In the genomic region with DNA sequence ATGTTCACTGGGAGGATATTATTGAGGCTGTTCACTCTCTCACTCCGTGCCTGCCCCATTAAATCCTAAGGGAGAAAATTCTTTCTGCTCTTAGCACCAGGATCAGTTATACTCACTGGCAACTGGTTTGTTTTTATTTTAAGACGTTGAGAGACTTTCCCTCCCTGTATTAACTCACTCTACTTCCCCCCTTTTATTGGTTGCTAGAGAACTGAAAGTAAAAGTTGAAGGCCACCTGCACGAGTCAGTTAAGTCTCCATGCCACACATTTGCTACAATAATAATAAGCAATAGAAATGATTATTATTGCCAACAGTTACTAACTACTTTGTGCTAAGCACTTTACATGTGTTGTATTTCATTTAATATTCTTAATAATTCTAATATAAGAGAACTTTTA, we compare ENCODE assay signal across 8 cellular contexts. TPM values are rescaled to one million over a fixed set of nuclear protein-coding genes. Genes with fewer than 3 reads are reported as not detected.
DNase-seq lines count a peak whose midpoint lies in the region; ATAC-seq, FAIRE-seq and TF ChIP-seq lines count a peak whose summit lies in the region.
"Not testable (repeated sequence)": the region's sequence is repeated elsewhere in the genome, so short reads cannot be mapped to it uniquely, and the experiment has no call there.

No MANE protein-coding gene starts in this region.

- not testable (repeated sequence) for TF ChIP-seq CTCF in IMR-90 (conservative IDR thresholded peaks at IDR 0.05; ENCODE audit: low read depth, low read length)

- not testable (repeated sequence) for TF ChIP-seq RAD21 in IMR-90 (IDR thresholded peaks at IDR 0.05; ENCODE audit: low read length)

- not testable (repeated sequence) for H3K9me3 ChIP-seq in IMR-90 (ENCODE audit: control insufficient read depth, insufficient read depth, low read length)

- H3K4me1 Mint-ChIP-seq in T-cell = peaks cover 15 to 18% (median 16%) of the 10 kb centered on the region in 3 donors
- not testable (repeated sequence) for H3K4me1 Mint-ChIP-seq in activated naive CD8-positive, alpha-beta T cell treated with anti-CD3 and anti-CD28 coated beads, Interleukin-2, amount 50 U/mL, for 24 hours
- peaks cover 10% of the 10 kb centered on the region for H3K4me1 Mint-ChIP-seq in stimulated activated memory B cell treated with anti-CD40 and anti-IgM and Interleukin-4, amounts not matched to agents 10 μg/mL and 1 μg/mL and 100 μg/mL, for 72 hours

- H2BK120ac ChIP-seq in IMR-90 (ENCODE audit: low read depth, low read length) = not testable (repeated sequence)

- not testable (repeated sequence) for H4K91ac ChIP-seq in IMR-90 (ENCODE audit: insufficient read depth, low read depth, low read length)

- no CpG with 5 or more reads among the region's 3 CpGs for WGBS in IMR-90 (ENCODE audit: extremely low coverage in 2 of 2, insufficient read length in 1 of 2), 2 experiments

- not testable (repeated sequence) for H3K27me3 Mint-ChIP-seq in T-cell; activated naive CD8-positive, alpha-beta T cell treated with anti-CD3 and anti-CD28 coated beads, Interleukin-2, amount 50 U/mL, for 24 hours; stimulated activated memory B cell treated with anti-CD40 and anti-IgM and Interleukin-4, amounts not matched to agents 10 μg/mL and 1 μg/mL and 100 μg/mL, for 72 hours

- peak overlapping the region in 1 of 2 donors; percentile 75 for H3K27ac Mint-ChIP-seq in T-cell
- H3K27ac Mint-ChIP-seq in activated naive CD8-positive, alpha-beta T cell treated with anti-CD3 and anti-CD28 coated beads, Interleukin-2, amount 50 U/mL, for 24 hours = not testable (repeated sequence)
- H3K27ac Mint-ChIP-seq in stimulated activated memory B cell treated with anti-CD40 and anti-IgM and Interleukin-4, amounts not matched to agents 10 μg/mL and 1 μg/mL and 100 μg/mL, for 72 hours = peak overlapping the region; percentile 57

- not testable (repeated sequence) for H3K79me1 ChIP-seq in IMR-90 (ENCODE audit: low read depth in 1 of 2, low read length in 2 of 2)

- not testable (repeated sequence) for H3K9me1 ChIP-seq in IMR-90 (ENCODE audit: insufficient read depth, low read length)

- H2BK15ac ChIP-seq in IMR-90 (ENCODE audit: low read depth, low read length) = not testable (repeated sequence)

- H3K27ac ChIP-seq in IMR-90 (ENCODE audit: insufficient read depth, low read length) = not testable (repeated sequence)

- H4K20me1 ChIP-seq in IMR-90 (ENCODE audit: insufficient read depth, low read length) = not testable (repeated sequence)

- not testable (repeated sequence) for H3K4me1 ChIP-seq in IMR-90 (ENCODE audit: control insufficient read depth, insufficient read depth, low read length)

- not testable (repeated sequence) for DNase-seq in GM12892 (ENCODE audit: insufficient read length); IMR-90; T-cell; activated naive CD8-positive, alpha-beta T cell treated with anti-CD3 and anti-CD28 coated beads, Interleukin-2, amount 50 U/mL, for 24 hours

- not testable (repeated sequence) for H3K14ac ChIP-seq in IMR-90 (replicated peaks; ENCODE audit: low read depth, low read length)

- not testable (repeated sequence) for H2AK9ac ChIP-seq in IMR-90 (replicated peaks; ENCODE audit: low read depth, low read length, poor library complexity)

- peak overlapping the region; percentile 50; the same call in 1 of the 2 replicates for H3K4me2 ChIP-seq in IMR-90 (ENCODE audit: low read depth, low read length)

- not testable (repeated sequence) for H3K36me3 Mint-ChIP-seq in T-cell; activated naive CD8-positive, alpha-beta T cell treated with anti-CD3 and anti-CD28 coated beads, Interleukin-2, amount 50 U/mL, for 24 hours (ENCODE audit: low read depth); stimulated activated memory B cell treated with anti-CD40 and anti-IgM and Interleukin-4, amounts not matched to agents 10 μg/mL and 1 μg/mL and 100 μg/mL, for 72 hours

- not testable (repeated sequence) for H2AFZ ChIP-seq in IMR-90 (replicated peaks; ENCODE audit: low read length, poor library complexity)

- in situ Hi-C loops in IMR-90 (cut with MboI; ENCODE audit: low sequenced_read_pairs) = not testable (repeated sequence)

- H3K4me3 Mint-ChIP-seq in T-cell = peak overlapping the region; percentile 56 to 62 (median 60)
- peak overlapping the region; percentile 43 for H3K4me3 Mint-ChIP-seq in activated naive CD8-positive, alpha-beta T cell treated with anti-CD3 and anti-CD28 coated beads, Interleukin-2, amount 50 U/mL, for 24 hours
- H3K4me3 Mint-ChIP-seq in stimulated activated memory B cell treated with anti-CD40 and anti-IgM and Interleukin-4, amounts not matched to agents 10 μg/mL and 1 μg/mL and 100 μg/mL, for 72 hours = peak overlapping the region; percentile 64

- H2BK20ac ChIP-seq in IMR-90 (ENCODE audit: low read depth, low read length) = not testable (repeated sequence)

- not testable (repeated sequence) for H3K27me3 ChIP-seq in IMR-90 (ENCODE audit: control insufficient read depth, insufficient read depth, low read length)

- BruUV-seq in IMR-90 (replicated peaks; lab: Mats Ljungman, UMichigan) = not testable (repeated sequence)

- H3K4ac ChIP-seq in IMR-90 (ENCODE audit: low read depth, low read length) = not testable (repeated sequence)

- not testable (repeated sequence) for H3K36me3 ChIP-seq in IMR-90 (ENCODE audit: control insufficient read depth, insufficient read depth, low read length)

- not testable (repeated sequence) for H2AK5ac ChIP-seq in IMR-90 (ENCODE audit: low read depth, low read length)

- not testable (repeated sequence) for H2BK5ac ChIP-seq in IMR-90 (ENCODE audit: low read depth, low read length, poor library complexity, severe bottlenecking)

- H3K9ac ChIP-seq in IMR-90 (ENCODE audit: low read depth, low read length) = not testable (repeated sequence)

- intact Hi-C loops in IMR-90 (cut with micrococcal nuclease) = not testable (repeated sequence)

- H4K5ac ChIP-seq in IMR-90 (ENCODE audit: low read depth, low read length) = not testable (repeated sequence)

- FAIRE-seq in GM12892 (lab: Jason Lieb, UNC) = peak; percentile 65

- CTCF ChIA-PET in IMR-90 (lab: Yijun Ruan, JAX); T-cell (lab: Charles Lee): not testable (repeated sequence)

- dilution Hi-C loops in IMR-90 (cut with HindIII; ENCODE audit: low sequenced_read_pairs, unreplicated experiment) = not testable (repeated sequence)

- not testable (repeated sequence) for H3K18ac ChIP-seq in IMR-90 (ENCODE audit: low read depth, low read length)

- not testable (repeated sequence) for H4K8ac ChIP-seq in IMR-90 (ENCODE audit: low read depth in 2 of 2, low read length in 2 of 2)

- TF ChIP-seq POLR2A in GM12892 (IDR thresholded peaks at IDR 0.05; ENCODE audit: low read depth, low read length); IMR-90 (IDR thresholded peaks at IDR 0.05; ENCODE audit: low read depth, low read length): not testable (repeated sequence)

- POLR2A ChIA-PET in IMR-90 (lab: Charles Lee; ENCODE audit: unreplicated experiment); T-cell (lab: Charles Lee): not testable (repeated sequence)

- H3K56ac ChIP-seq in IMR-90 (ENCODE audit: extremely low read depth, insufficient read depth, low read length) = not testable (repeated sequence)

- H3K4me3 ChIP-seq in IMR-90 (ENCODE audit: insufficient read depth, low read depth, low read length) = not testable (repeated sequence)

- ATAC-seq in GM19372 (IDR thresholded peaks at IDR 0.05; ENCODE audit: low read depth, unreplicated experiment) (peak; percentile 93), GM21737 (IDR thresholded peaks at IDR 0.05; ENCODE audit: unreplicated experiment) (peak; percentile 59), HG03039 (IDR thresholded peaks at IDR 0.05; ENCODE audit: unreplicated experiment) (peak; percentile 67), IMR-90 (ENCODE audit: low read depth) (0 out of 2 replicates have a peak, but pooled peaks have one; percentile 14), T-cell (replicated peaks in 1 of 4) (peak in 3 of 4 experiments; percentile 46 to 56 (median 50))
- not testable (repeated sequence) for ATAC-seq in activated naive CD8-positive, alpha-beta T cell treated with anti-CD3 and anti-CD28 coated beads, Interleukin-2, amount 50 U/mL, for 24 hours
- ATAC-seq in stimulated activated memory B cell treated with anti-CD40 and anti-IgM and Interleukin-4, amounts not matched to agents 10 μg/mL and 1 μg/mL and 100 μg/mL, for 72 hours = peak; percentile 60

- not testable (repeated sequence) for H3K9me3 Mint-ChIP-seq in T-cell; activated naive CD8-positive, alpha-beta T cell treated with anti-CD3 and anti-CD28 coated beads, Interleukin-2, amount 50 U/mL, for 24 hours; stimulated activated memory B cell treated with anti-CD40 and anti-IgM and Interleukin-4, amounts not matched to agents 10 μg/mL and 1 μg/mL and 100 μg/mL, for 72 hours

- not testable (repeated sequence) for H3K23ac ChIP-seq in IMR-90 (ENCODE audit: low read depth, low read length)

RNA-seq across cellular contexts. Expression of gene ODAD2, which starts 40.5 kb away (rescaled TPM):
- not detected for polyA plus RNA-seq in GM12892 (2012; ENCODE audit: missing spikeins)
- total RNA-seq in IMR-90 (2012; rRNA removed) = 0.72 and 1.1 TPM in 2 replicates
- 0.42 and 0.53 TPM in 2 replicates for polyA plus RNA-seq in IMR-90 (2012; rRNA removed)
- polyA plus RNA-seq in IMR-90 (2012; cell fraction: cytosol; rRNA removed) = 0.08 and 0.13 TPM in 2 replicates
- 0.05 and 0.60 TPM in 2 replicates for polyA plus RNA-seq in IMR-90 (2012; cell fraction: nucleus; rRNA removed; ENCODE audit: low replicate concordance)
- total RNA-seq in T-cell = under 1 TPM in 2 of 5 donors, not detected in 3; 0.20 to 0.33 TPM
